ENCODE assay signal across 32 cellular contexts in genomic region chr22:30513462-30513861, GRCh38. TPM values are rescaled to one million over a fixed set of nuclear protein-coding genes. Genes with fewer than 3 reads are reported as not detected.
"Had no signal": no experiment of that assay in that cellular context is flagged by ENCODE, and none has a peak within 500 bp of the region (broad histone marks: within the 10 kb centered on the region; RNA-seq: fewer than 3 reads in every experiment).

No MANE protein-coding gene starts in this region.

- H3K4me1 ChIP-seq: adrenal gland, body of pancreas, breast epithelium had no signal

- H3K36me3 ChIP-seq: adrenal gland, brain microvascular endothelial cell, breast epithelium had no signal

- H3K27ac ChIP-seq: adrenal gland, body of pancreas, brain microvascular endothelial cell, breast epithelium, VCaP had no signal

- H3K9me3 ChIP-seq: adrenal gland, body of pancreas, breast epithelium had no signal

- DNase-seq: activated B cell treated with CpG ODN at 0.5 μM for 24 hours; activated CD4-positive, alpha-beta memory T cell treated with anti-CD3 and anti-CD28 coated beads for 36 hours; activated CD4-positive, alpha-beta T cell treated with anti-CD3 and anti-CD28 coated beads for 4 hours; activated CD4-positive, alpha-beta T cell treated with anti-CD3 and anti-CD28 coated beads, Interleukin-2, amount 10 ng/mL, durations not matched to agents 24 days and 14 days; activated CD4-positive, alpha-beta T cell treated with anti-CD3 and anti-CD28 coated beads, Interleukin-2, amount 50 U/mL, for 1 hour; activated CD4-positive, alpha-beta T cell treated with anti-CD3 and anti-CD28 coated beads, Interleukin-2, amount 50 U/mL, for 4 hours; activated CD4-positive, CD25-positive, alpha-beta regulatory T cell treated with anti-CD3 and anti-CD28 coated beads, Interleukin-2, amount 50 U/mL, for 72 hours; activated CD8-positive, alpha-beta memory T cell treated with anti-CD3 and anti-CD28 coated beads, Interleukin-2, amount 50 U/mL, for 4 hours; activated CD8-positive, alpha-beta T cell treated with anti-CD3 and anti-CD28 coated beads for 36 hours; activated effector memory CD4-positive, alpha-beta T cell treated with anti-CD3 and anti-CD28 coated beads, Interleukin-2, amount 50 U/mL, for 16 hours; activated gamma-delta T cell treated with Interleukin-2 at 50 U/mL for 16 hours; activated naive CD4-positive, alpha-beta T cell; activated naive CD4-positive, alpha-beta T cell treated with anti-CD3 and anti-CD28 coated beads for 36 hours; activated naive CD4-positive, alpha-beta T cell treated with anti-CD3 and anti-CD28 coated beads, Interleukin-2, amount 50 U/mL, for 16 hours; activated naive CD8-positive, alpha-beta T cell treated with anti-CD3 and anti-CD28 coated beads for 36 hours; activated T-cell treated with anti-CD3 and anti-CD28 coated beads for 4 hours; activated T-cell treated with anti-CD3 and anti-CD28 coated beads, Interleukin-2, amount 50 U/mL, for 1 hour; activated T-cell treated with anti-CD3 and anti-CD28 coated beads, Interleukin-2, amount 50 U/mL, for 4 hours; activated T-cell treated with anti-CD3 and anti-CD28 coated beads, Interleukin-2, amount 50 U/mL, for 72 hours; adrenal gland; amniotic stem cell; aorta; body of pancreas; brain microvascular endothelial cell; central memory CD4-positive, alpha-beta T cell; cerebellar nuclear complex; T-helper 2 cell; T-helper 9 cell had no signal

- H3K27me3 ChIP-seq: adrenal gland, body of pancreas, brain microvascular endothelial cell, breast epithelium had no signal

- H3K4me3 ChIP-seq: adrenal gland, body of pancreas, breast epithelium had no signal

- ATAC-seq: activated CD8-positive, alpha-beta T cell treated with anti-CD3 and anti-CD28 coated beads for 36 hours; activated naive CD4-positive, alpha-beta T cell treated with anti-CD3 and anti-CD28 coated beads, Interleukin-2, amount 50 U/mL, for 72 hours; activated T-cell treated with anti-CD3 and anti-CD28 coated beads, Interleukin-2, amount 50 U/mL, for 4 hours; activated T-cell treated with anti-CD3 and anti-CD28 coated beads, Interleukin-2, amount 50 U/mL, for 72 hours; activated T-helper 17 cell treated with anti-CD3 and anti-CD28 coated beads, Interleukin-2, amount 50 U/mL, for 72 hours; body of pancreas had no signal

RNA-seq across cellular contexts. Expression of gene SEC14L4, which starts 8.0 kb away (rescaled TPM):
- polyA plus RNA-seq: aorta had no signal

RNA-seq across cellular contexts. Expression of gene SEC14L3, which starts 41.6 kb away (rescaled TPM):
- polyA plus RNA-seq: adrenal gland, aorta had no signal
